ENCODE assay signal across 8 cellular contexts in genomic region chr3:14947886-14948608, GRCh38. TPM values are rescaled to one million over a fixed set of nuclear protein-coding genes. Genes with fewer than 3 reads are reported as not detected.
DNase-seq lines count a peak whose midpoint lies in the region; ATAC-seq and TF ChIP-seq lines count a peak whose summit lies in the region.

No MANE protein-coding gene starts in this region.

- H3K9me3 ChIP-seq in PC-3 (ENCODE audit: low read length) (no peaks in the 10 kb centered on the region), mucosa of rectum (ENCODE audit: control insufficient read depth in 2 of 2, low read length in 2 of 2) (no peaks in the 10 kb centered on the region)

- peak overlapping the region; percentile 76 for H3K4me2 ChIP-seq in PC-3 (ENCODE audit: low read length)

- H3K27me3 Mint-ChIP-seq in activated T-cell treated with anti-CD3 and anti-CD28 coated beads, Interleukin-2, amount 50 U/mL, for 24 hours, result no peaks in the 10 kb centered on the region

- no peaks in the 10 kb centered on the region for H3K27me3 ChIP-seq in PC-3 (ENCODE audit: low read length)
- H3K27me3 ChIP-seq in mucosa of rectum (ENCODE audit: control insufficient read depth in 2 of 2, insufficient read depth in 2 of 2, low read length in 2 of 2), result no peaks in the 10 kb centered on the region

- peak overlapping the region; percentile 94 for H2AFZ ChIP-seq in PC-3 (ENCODE audit: low read length)

- peaks cover 60% of the 10 kb centered on the region for H3K4me1 Mint-ChIP-seq in activated T-cell treated with anti-CD3 and anti-CD28 coated beads, Interleukin-2, amount 50 U/mL, for 24 hours (ENCODE audit: low read depth)

- peaks cover 80% of the 10 kb centered on the region for H3K79me2 ChIP-seq in PC-3 (ENCODE audit: low read length)

- no peaks in the 10 kb centered on the region for H3K9me3 Mint-ChIP-seq in activated T-cell treated with anti-CD3 and anti-CD28 coated beads, Interleukin-2, amount 50 U/mL, for 24 hours

- H4K20me1 ChIP-seq in PC-3 (ENCODE audit: low read length), result peaks cover 2% of the 10 kb centered on the region; the same call in 1 of the 2 replicates

- peaks cover 11% of the 10 kb centered on the region; the same call in 1 of the 2 replicates for H3K36me3 ChIP-seq in PC-3 (ENCODE audit: low read depth, low read length)
- H3K36me3 ChIP-seq in mucosa of rectum (ENCODE audit: control insufficient read depth in 2 of 2, insufficient read depth in 2 of 2, low read length in 2 of 2), result peaks cover 12 to 25% of the 10 kb centered on the region in 2 donors

- H3K4me3 ChIP-seq in Jurkat, Clone E6-1 (ENCODE audit: low read length), result peak overlapping the region; percentile 73
- H3K4me3 ChIP-seq in PC-3 (ENCODE audit: low read length) (peak overlapping the region; percentile 91), mucosa of rectum (ENCODE audit: low read length in 2 of 2) (peak overlapping the region; percentile 86 to 93)

- DNase-seq in DMS153 treated with DMSO at 0.1 percent for 48 hours (lab: John Stamatoyannopoulos, UW; ENCODE audit: unreplicated experiment) (peak; percentile 39), PC-3 (peak; percentile 97), erythroblast (lab: John Stamatoyannopoulos, UW) (peak; percentile 97 to 98)
- DNase-seq in Jurkat, Clone E6-1 (ENCODE audit: low read depth, low spot score), result peak; percentile 93
- DNase-seq in activated T-cell treated with anti-CD3 and anti-CD28 coated beads, Interleukin-2, amount 50 U/mL, for 24 hours, result peak; percentile 97
- DNase-seq in stimulated activated CD8-positive, alpha-beta memory T cell treated with anti-CD3 and anti-CD28 coated beads, Interleukin-4, amount 100 ng/mL, for 4 hours (ENCODE audit: low read depth in 2 of 2, low spot score in 1 of 2), result peak; percentile 90 to 93

- no peak for TF ChIP-seq POLR2A in erythroblast (IDR thresholded peaks at IDR 0.05; ENCODE audit: low read length)

- H3K4me1 ChIP-seq in PC-3 (ENCODE audit: insufficient read depth, low read length) (peaks cover 16% of the 10 kb centered on the region; the same call in 1 of the 2 replicates), mucosa of rectum (ENCODE audit: control insufficient read depth in 2 of 2, insufficient read depth in 2 of 2, low read length in 2 of 2) (peaks cover 23% of the 10 kb centered on the region in 2 donors)

- intact Hi-C loops in PC-3 (cut with micrococcal nuclease), result loop anchor here (1.0 to 2.0 kb wide), 3 partner anchors 51 to 297 kb away; partner anchors contain the start of genes CCDC174 and RBSN

- H3F3A ChIP-seq in PC-3 (ENCODE audit: low read length, unreplicated experiment), result no peaks in the 10 kb centered on the region

- no peaks in the 10 kb centered on the region for H3K9me2 ChIP-seq in PC-3 (replicated peaks; ENCODE audit: low read length)

- peak overlapping the region; percentile 97 for H3K27ac ChIP-seq in PC-3 (ENCODE audit: low read length)
- peak overlapping the region; percentile 98 to 99 for H3K27ac ChIP-seq in mucosa of rectum (ENCODE audit: low read depth in 2 of 2, low read length in 2 of 2)

- peaks cover 75% of the 10 kb centered on the region for H3K36me3 Mint-ChIP-seq in activated T-cell treated with anti-CD3 and anti-CD28 coated beads, Interleukin-2, amount 50 U/mL, for 24 hours (ENCODE audit: low read depth)

- ATAC-seq in GM21717 (IDR thresholded peaks at IDR 0.05; ENCODE audit: unreplicated experiment), result peak; percentile 89
- peak; percentile 92 for ATAC-seq in PC-3

- POLR2A ChIA-PET in PC-3 (lab: Charles Lee; ENCODE audit: unreplicated experiment), result interaction anchor here (0.6 kb wide), 1 partner anchor 87 kb away, joined by 4 read pairs; no protein-coding TSS in a partner anchor

- H3K4me3 Mint-ChIP-seq in activated T-cell treated with anti-CD3 and anti-CD28 coated beads, Interleukin-2, amount 50 U/mL, for 24 hours, result peak overlapping the region; percentile 98

- H3K27ac Mint-ChIP-seq in activated T-cell treated with anti-CD3 and anti-CD28 coated beads, Interleukin-2, amount 50 U/mL, for 24 hours, result peak overlapping the region; percentile 100

- H3K9ac ChIP-seq in PC-3 (ENCODE audit: low read length) (peak overlapping the region; percentile 99), mucosa of rectum (ENCODE audit: low read depth in 1 of 2, low read length in 2 of 2) (peak overlapping the region; percentile 77 to 91)

- no peak for TF ChIP-seq CTCF in PC-3 (conservative IDR thresholded peaks at IDR 0.05; ENCODE audit: low read depth, low read length)

- BruUV-seq in PC-3 (replicated peaks; lab: Mats Ljungman, UMichigan), result no TSS peak

- CTCF ChIA-PET in PC-3 (lab: Charles Lee), result interaction anchor here (0.6 kb wide), 1 partner anchor 899 kb away, joined by 4 read pairs; no protein-coding TSS in a partner anchor

RNA-seq across cellular contexts. Expression of gene NR2C2, which starts 0.7 kb away (rescaled TPM):
- 26.7 TPM for polyA plus RNA-seq in Jurkat, Clone E6-1 (2012; ENCODE audit: insufficient read depth, insufficient read length)
- 21.9 and 22.7 TPM in 2 replicates for total RNA-seq in PC-3 (2014; rRNA removed)

Comparison
In these comparisons a context has a peak if more than half of its experiments do, and no peak if none do; other contexts are left out.
1. Peak in every context shown above with its lines: DNase-seq, ATAC-seq, H3K4me3 ChIP-seq and H3K27ac ChIP-seq.
2. DNase-seq: peak in every context shown above with its lines; median percentile 98 in erythroblast; 97 in PC-3; 97 in activated T-cell treated with anti-CD3 and anti-CD28 coated beads, Interleukin-2, amount 50 U/mL, for 24 hours; 93 in Jurkat, Clone E6-1; 92 in stimulated activated CD8-positive, alpha-beta memory T cell treated with anti-CD3 and anti-CD28 coated beads, Interleukin-4, amount 100 ng/mL, for 4 hours; 39 in DMS153 treated with DMSO at 0.1 percent for 48 hours.